Comparison of ENCODE assay signal across 8 cellular contexts in genomic region chr11:19712281-19713220, GRCh38. TPM values are rescaled to one million over a fixed set of nuclear protein-coding genes. Genes with fewer than 3 reads are reported as not detected.
DNase-seq lines count a peak whose midpoint lies in the region; FAIRE-seq and TF ChIP-seq lines count a peak whose summit lies in the region.

TSS of gene NAV2 (plus strand) at chr11:19712837. CDS start at chr11:19713696, 859 bp downstream.

- H3K4me3 ChIP-seq in Loucy (ENCODE audit: low read length, poor library complexity, severe bottlenecking) (peak within 1 kb of the TSS; percentile 73), SJCRH30 (peak within 1 kb of the TSS; percentile 61), neutrophil (ENCODE audit: low read depth in 1 of 2, low read length in 1 of 2) (peak within 1 kb of the TSS; percentile 59 to 64), subcutaneous abdominal adipose tissue (ENCODE audit: low read depth in 1 of 5, low read length in 5 of 5) (peak within 1 kb of the TSS; percentile 61 to 79 (median 75))

- H3F3A ChIP-seq in Loucy (ENCODE audit: low read depth), result no peaks in the 10 kb centered on the region

- H3K36me3 ChIP-seq in Loucy (ENCODE audit: insufficient read depth, low read length) (no peaks in the 10 kb centered on the region), SJCRH30 (no peaks in the 10 kb centered on the region), neutrophil (no peaks in the 10 kb centered on the region), subcutaneous abdominal adipose tissue (ENCODE audit: control insufficient read depth in 5 of 5, insufficient read depth in 5 of 5, low read length in 5 of 5) (no peaks in the 10 kb centered on the region)

- no peaks in the 10 kb centered on the region for H4K20me1 ChIP-seq in Loucy (ENCODE audit: insufficient read depth, low read length, poor library complexity, severe bottlenecking)

- peak within 1 kb of the TSS; percentile 95 for H3K27ac ChIP-seq in SJCRH30
- H3K27ac ChIP-seq in neutrophil, result no peak within 1 kb of the TSS
- H3K27ac ChIP-seq in subcutaneous abdominal adipose tissue (ENCODE audit: low read depth, low read length), result peak within 1 kb of the TSS; percentile 84

- H3K4me2 ChIP-seq in Loucy (ENCODE audit: low read depth, low read length, poor library complexity, severe bottlenecking), result peak within 1 kb of the TSS; percentile 73

- no peaks in the 10 kb centered on the region for H3K79me2 ChIP-seq in Loucy (ENCODE audit: insufficient read depth, low read length)

- no peak for FAIRE-seq in H54 (lab: Jason Lieb, UNC)

- H2AFZ ChIP-seq in Loucy (ENCODE audit: low read length), result peak within 1 kb of the TSS; percentile 79

- no peaks in the 10 kb centered on the region for H3K9me3 ChIP-seq in Loucy (ENCODE audit: insufficient read depth, low read depth, low read length)
- no peaks in the 10 kb centered on the region for H3K9me3 ChIP-seq in SJCRH30 (replicated peaks)
- H3K9me3 ChIP-seq in neutrophil, result no peaks in the 10 kb centered on the region
- no peaks in the 10 kb centered on the region for H3K9me3 ChIP-seq in subcutaneous abdominal adipose tissue (ENCODE audit: control insufficient read depth in 5 of 5, low read length in 5 of 5)

- H3K4me1 ChIP-seq in Loucy (ENCODE audit: insufficient read depth, low read length, poor library complexity, severe bottlenecking) (no peaks in the 10 kb centered on the region), SJCRH30 (peaks cover 31% of the 10 kb centered on the region), neutrophil (ENCODE audit: control insufficient read depth in 1 of 2, insufficient read depth in 1 of 2, low read depth in 1 of 2, low read length in 1 of 2) (peaks cover 20 to 27% of the 10 kb centered on the region in 2 experiments), subcutaneous abdominal adipose tissue (ENCODE audit: control insufficient read depth in 5 of 5, insufficient read depth in 5 of 5, low read length in 5 of 5) (peaks cover 4 to 39% (median 31%) of the 10 kb centered on the region in 5 donors)

- H3K27me3 ChIP-seq in Loucy (ENCODE audit: insufficient read depth, low read length, poor library complexity, severe bottlenecking) (no peaks in the 10 kb centered on the region), SJCRH30 (no peaks in the 10 kb centered on the region), neutrophil (peaks cover 83% of the 10 kb centered on the region), subcutaneous abdominal adipose tissue (ENCODE audit: control insufficient read depth in 5 of 5, insufficient read depth in 4 of 5, low read length in 5 of 5) (peaks cover 0 to 21% (median 13%) of the 10 kb centered on the region in 5 donors)

- no peak for TF ChIP-seq CTCF in Loucy (conservative IDR thresholded peaks at IDR 0.05; ENCODE audit: low read length)
- TF ChIP-seq CTCF in neutrophil (IDR thresholded peaks at IDR 0.05), result no peak

- H3K9ac ChIP-seq in Loucy (ENCODE audit: low read depth, low read length, poor library complexity, severe bottlenecking), result peak within 1 kb of the TSS; percentile 84
- peak within 1 kb of the TSS; percentile 48 to 82 (median 75) for H3K9ac ChIP-seq in subcutaneous abdominal adipose tissue (ENCODE audit: low read length in 5 of 5)

- DNase-seq in ELF-1 (ENCODE audit: low read depth, low spot score), result peak; percentile 97
- peak; percentile 79 for DNase-seq in H54 (ENCODE audit: insufficient read length, low spot score)
- DNase-seq in SJCRH30, result peak; percentile 96
- DNase-seq in activated naive CD4-positive, alpha-beta T cell treated with anti-CD3 and anti-CD28 coated beads, Interleukin-2, amount 50 U/mL, for 16 hours, result peak; percentile 69
- peak; percentile 90 for DNase-seq in germinal center (ENCODE audit: low spot score)

- no peaks in the 10 kb centered on the region for H3K9me2 ChIP-seq in Loucy (replicated peaks; ENCODE audit: low read depth, low read length)

- peak; percentile 73; the same call in 1 of the 2 replicates for TF ChIP-seq POLR2A in H54 (IDR thresholded peaks at IDR 0.05; ENCODE audit: low read depth, low read length)

RNA-seq across cellular contexts. Expression of gene NAV2, which starts in this region (rescaled TPM):
- total RNA-seq in SJCRH30 (2014; rRNA removed; shearing (Covaris generic)), result 66.3 and 73.1 TPM in 2 replicates
